In genomic region chr1:93729502-93729901, GRCh38 we compare ENCODE assay signal across 19 cellular contexts. TPM values are rescaled to one million over a fixed set of nuclear protein-coding genes. Genes with fewer than 3 reads are reported as not detected.
DNase-seq lines count a peak whose midpoint lies in the region; ATAC-seq and TF ChIP-seq lines count a peak whose summit lies in the region.
"Had no signal": no experiment of that assay in that cellular context is flagged by ENCODE, and none has a peak within 500 bp of the region (broad histone marks: within the 10 kb centered on the region; RNA-seq: fewer than 3 reads in every experiment).

No MANE protein-coding gene starts in this region.

- peaks cover 22% of the 10 kb centered on the region for H3K4me1 Mint-ChIP-seq in memory B cell

- H3K36me3 Mint-ChIP-seq in memory B cell = no peaks in the 10 kb centered on the region

- H3K27ac ChIP-seq in esophagus squamous epithelium = no peak overlapping the region
- H3K27ac ChIP-seq: SJSA1, suprapubic skin had no signal

- H3K27me3 Mint-ChIP-seq in memory B cell = no peaks in the 10 kb centered on the region

- H3K36me3 ChIP-seq in esophagus squamous epithelium = no peaks in the 10 kb centered on the region
- H3K36me3 ChIP-seq: SJSA1, suprapubic skin had no signal

- H3K9me3 Mint-ChIP-seq in memory B cell = no peaks in the 10 kb centered on the region
- H3K9me3 Mint-ChIP-seq: neural crest cell had no signal

- no peaks in the 10 kb centered on the region for H3K27me3 ChIP-seq in esophagus squamous epithelium
- H3K27me3 ChIP-seq: SJSA1, suprapubic skin had no signal

- no peak overlapping the region for H3K4me3 ChIP-seq in esophagus squamous epithelium
- H3K4me3 ChIP-seq: SJSA1, suprapubic skin had no signal

- peaks cover 0 to 8% (median 0%) of the 10 kb centered on the region in 3 donors for H3K4me1 ChIP-seq in esophagus squamous epithelium

- H3K9me3 ChIP-seq in esophagus squamous epithelium = no peaks in the 10 kb centered on the region
- H3K9me3 ChIP-seq: SJSA1, suprapubic skin had no signal

- no peak for DNase-seq in memory B cell (ENCODE audit: low spot score in 2 of 2)
- no peak for DNase-seq in esophagus squamous epithelium (lab: John Stamatoyannopoulos, UW)
- no peak for DNase-seq in stimulated activated CD4-positive, alpha-beta T cell treated with anti-CD3 and anti-CD28 coated beads, Interleukin-4, amount 100 ng/mL, for 4 hours
- DNase-seq: activated CD4-positive, alpha-beta T cell treated with anti-CD3 and anti-CD28 coated beads for 4 hours; activated naive CD4-positive, alpha-beta T cell treated with anti-CD3 and anti-CD28 coated beads, Interleukin-2, amount 50 U/mL, for 16 hours; dermis blood vessel endothelial cell; DND-41; KBM-7; mesenchymal stem cell; NK-92 treated with Interleukin-12 subunit alpha and Interleukin-12 subunit beta, amount 100 ng/mL, for 24 hours; retina; T1000 had no signal

- intact Hi-C loops in esophagus squamous epithelium (cut with DNase I) = no loop called here

- TF ChIP-seq CTCF in esophagus squamous epithelium (IDR thresholded peaks at IDR 0.05) = no peak

- no peak for TF ChIP-seq POLR2A in esophagus squamous epithelium (IDR thresholded peaks at IDR 0.05)

- H3K4me3 Mint-ChIP-seq in memory B cell = no peak overlapping the region
- H3K4me3 Mint-ChIP-seq: neural crest cell had no signal

- 66 to 78% methylated on average over 3 to 4 of the region's 4 CpGs for WGBS in esophagus squamous epithelium, 2 donors

- no peak overlapping the region for H3K27ac Mint-ChIP-seq in memory B cell

- peak; percentile 61 for ATAC-seq in GM18519 (IDR thresholded peaks at IDR 0.05; ENCODE audit: low FRiP score, unreplicated experiment)
- peak; percentile 89 for ATAC-seq in GM19455 (IDR thresholded peaks at IDR 0.05; ENCODE audit: unreplicated experiment)
- ATAC-seq in HG03175 (IDR thresholded peaks at IDR 0.05; ENCODE audit: unreplicated experiment) = peak; percentile 82
- peak; percentile 91 for ATAC-seq in memory B cell (ENCODE audit: low read depth)
- no peak for ATAC-seq in HG03108 (IDR thresholded peaks at IDR 0.05; ENCODE audit: unreplicated experiment)

RNA-seq across cellular contexts. Expression of gene BCAR3, which starts 47.9 kb away (rescaled TPM):
- 10 to 100 TPM in 1 of 4 donors, 1 to 10 TPM in 3; 6.9 to 17.5 (median 9.4) TPM for total RNA-seq in esophagus squamous epithelium
